Comparison of ENCODE assay signal across 31 cellular contexts in genomic region chrX:10897768-10898167, GRCh38.
"Had no signal": no experiment of that assay in that cellular context is flagged by ENCODE, and none has a peak within 500 bp of the region (broad histone marks: within the 10 kb centered on the region; RNA-seq: fewer than 3 reads in every experiment).

No MANE protein-coding gene starts in this region.

- H3K27me3 Mint-ChIP-seq: memory B cell; naive thymus-derived CD4-positive, alpha-beta T cell; stimulated activated memory B cell treated with anti-CD40 and anti-IgM and Interleukin-4, amounts not matched to agents 10 μg/mL and 1 μg/mL and 100 μg/mL, for 72 hours had no signal

- H3K36me3 ChIP-seq: esophagus squamous epithelium, heart right ventricle, ovary, sigmoid colon, spleen, tibial artery, upper lobe of left lung had no signal

- H3K36me3 Mint-ChIP-seq: memory B cell; naive thymus-derived CD4-positive, alpha-beta T cell; stimulated activated memory B cell treated with anti-CD40 and anti-IgM and Interleukin-4, amounts not matched to agents 10 μg/mL and 1 μg/mL and 100 μg/mL, for 72 hours had no signal

- H3K9me3 Mint-ChIP-seq: memory B cell; stimulated activated memory B cell treated with anti-CD40 and anti-IgM and Interleukin-4, amounts not matched to agents 10 μg/mL and 1 μg/mL and 100 μg/mL, for 72 hours had no signal

- ATAC-seq: heart right ventricle; left lobe of liver; naive thymus-derived CD4-positive, alpha-beta T cell; psoas muscle; right cardiac atrium; stimulated activated memory B cell treated with anti-CD40 and anti-IgM and Interleukin-4, amounts not matched to agents 10 μg/mL and 1 μg/mL and 100 μg/mL, for 72 hours; stimulated activated naive CD8-positive, alpha-beta T cell treated with anti-CD3 and anti-CD28 coated beads, Interleukin-15, Interleukin-2, amounts not matched to agents 100 U/mL and 50 U/mL, for 24 hours had no signal

- H3K4me1 Mint-ChIP-seq: memory B cell; naive thymus-derived CD4-positive, alpha-beta T cell; nephron; stimulated activated memory B cell treated with anti-CD40 and anti-IgM and Interleukin-4, amounts not matched to agents 10 μg/mL and 1 μg/mL and 100 μg/mL, for 72 hours had no signal

- DNase-seq: dermis blood vessel endothelial cell; effector memory CD4-positive, alpha-beta T cell; erythroblast; esophagus squamous epithelium; foreskin melanocyte; glutamatergic neuron; heart right ventricle; hippocampal formation; kidney; midbrain; naive thymus-derived CD4-positive, alpha-beta T cell; occipital lobe; ovary; psoas muscle; right cardiac atrium; sigmoid colon; spleen; stimulated activated CD4-positive, alpha-beta T cell treated with anti-CD3 and anti-CD28 coated beads, Interleukin-4, amount 100 ng/mL, for 4 hours; stimulated activated naive CD8-positive, alpha-beta T cell treated with anti-CD3 and anti-CD28 coated beads, Interleukin-15, Interleukin-2, amounts not matched to agents 100 U/mL and 50 U/mL, for 24 hours; substantia nigra; testis; tibial artery had no signal

- H3K4me3 Mint-ChIP-seq: memory B cell; naive thymus-derived CD4-positive, alpha-beta T cell; nephron; stimulated activated memory B cell treated with anti-CD40 and anti-IgM and Interleukin-4, amounts not matched to agents 10 μg/mL and 1 μg/mL and 100 μg/mL, for 72 hours had no signal

- FAIRE-seq: endometrium, kidney, urothelium cell line had no signal

- H3K27ac Mint-ChIP-seq: memory B cell; naive thymus-derived CD4-positive, alpha-beta T cell; nephron; stimulated activated memory B cell treated with anti-CD40 and anti-IgM and Interleukin-4, amounts not matched to agents 10 μg/mL and 1 μg/mL and 100 μg/mL, for 72 hours had no signal

- H3K27ac ChIP-seq: coronary artery, esophagus squamous epithelium, heart right ventricle, ovary, psoas muscle, sigmoid colon, spleen, testis, tibial artery, upper lobe of left lung had no signal

- H3K4me3 ChIP-seq: coronary artery, esophagus squamous epithelium, heart right ventricle, lung, ovary, psoas muscle, sigmoid colon, spleen, testis, tibial artery, upper lobe of left lung had no signal

- H3K4me1 ChIP-seq: heart right ventricle, psoas muscle, sigmoid colon, spleen, testis, upper lobe of left lung had no signal

- H3K27me3 ChIP-seq: esophagus squamous epithelium, heart right ventricle, ovary, sigmoid colon, spleen, testis, tibial artery, upper lobe of left lung had no signal

- H3K9me3 ChIP-seq: esophagus squamous epithelium, ovary, psoas muscle, sigmoid colon, testis, tibial artery, upper lobe of left lung had no signal
